In genomic region chr17:32828822-32829221, GRCh38 we compare ENCODE assay signal across 11 cellular contexts. TPM values are rescaled to one million over a fixed set of nuclear protein-coding genes. Genes with fewer than 3 reads are reported as not detected.
A peak's percentile ranks its signal among the peaks of the same experiment; 100 is the strongest.
DNase-seq lines count a peak whose midpoint lies in the region; ATAC-seq lines count a peak whose summit lies in the region.
"Had no signal": no experiment of that assay in that cellular context is flagged by ENCODE, and none has a peak within 500 bp of the region (broad histone marks: within the 10 kb centered on the region; RNA-seq: fewer than 3 reads in every experiment).

No MANE protein-coding gene starts in this region.

- H4K8ac ChIP-seq in neuronal stem cell (ENCODE audit: low read depth, low read length) = no peak overlapping the region

- no peaks in the 10 kb centered on the region for H3K4me1 ChIP-seq in neuronal stem cell (ENCODE audit: control insufficient read depth in 2 of 2, insufficient read depth in 1 of 2, low read depth in 1 of 2, low read length in 2 of 2)

- H3K36me3 Mint-ChIP-seq in IgD-negative memory B cell = no peaks in the 10 kb centered on the region

- peak; percentile 29 for DNase-seq in AG20443 (ENCODE audit: low spot score)
- DNase-seq in left lobe of liver (ENCODE audit: low spot score) = no peak
- no peak for DNase-seq in NCI-H2029 treated with DMSO at 0.1 percent for 48 hours (lab: John Stamatoyannopoulos, UW)
- DNase-seq in neuronal stem cell (ENCODE audit: low spot score) = no peak
- no peak for DNase-seq in cerebellum (ENCODE audit: low spot score)
- no peak for DNase-seq in activated effector memory CD4-positive, alpha-beta T cell treated with Interleukin-2 at 50 U/mL for 16 hours
- DNase-seq: activated CD4-positive, alpha-beta T cell treated with anti-CD3 and anti-CD28 coated beads for 4 hours; NK-92 treated with Interleukin-12 subunit alpha and Interleukin-12 subunit beta, amount 100 ng/mL, for 24 hours had no signal

- peaks cover 0 to 10% (median 0%) of the 10 kb centered on the region in 3 experiments for H3K27me3 ChIP-seq in neuronal stem cell (ENCODE audit: control insufficient read depth in 3 of 3, insufficient read depth in 3 of 3, low read depth in 1 of 3, low read length in 3 of 3)
- H3K27me3 ChIP-seq: BLaER1 treated with 17β-estradiol and CSF1 and Interleukin-3, amounts not matched to agents 10 nM and 100 nM had no signal

- no peak overlapping the region for H2BK12ac ChIP-seq in neuronal stem cell (ENCODE audit: low read length)

- peak overlapping the region; percentile 64 to 93 (median 84) for H3K4me3 Mint-ChIP-seq in IgD-negative memory B cell

- H2AFZ ChIP-seq in neuronal stem cell (ENCODE audit: low read length) = no peak overlapping the region

- no peak overlapping the region for H2BK120ac ChIP-seq in neuronal stem cell (ENCODE audit: low read depth, low read length)

- peaks cover 3% of the 10 kb centered on the region for H3K27me3 Mint-ChIP-seq in IgD-negative memory B cell

- peaks cover 37 to 40% (median 38%) of the 10 kb centered on the region in 3 donors for H3K4me1 Mint-ChIP-seq in IgD-negative memory B cell

- no peak overlapping the region for H3K23ac ChIP-seq in neuronal stem cell (ENCODE audit: low read depth, low read length, poor library complexity)

- H3K4ac ChIP-seq in neuronal stem cell (ENCODE audit: low read length) = no peak overlapping the region

- H3K79me1 ChIP-seq in neuronal stem cell (ENCODE audit: low read depth, low read length) = no peaks in the 10 kb centered on the region

- H2BK5ac ChIP-seq in neuronal stem cell (ENCODE audit: low read length) = no peak overlapping the region

- WGBS in neuronal stem cell (ENCODE audit: extremely low coverage in 2 of 2, insufficient read length in 2 of 2, insufficient replicate concordance in 1 of 2), 2 donors = no CpG with 5 or more reads among the region's 2 CpGs

- H3K9me3 Mint-ChIP-seq in IgD-negative memory B cell = no peaks in the 10 kb centered on the region

- no peak overlapping the region for H3K4me2 ChIP-seq in neuronal stem cell (ENCODE audit: insufficient read depth, low read length, poor library complexity, severe bottlenecking)
- H3K4me2 ChIP-seq: BLaER1 treated with 17β-estradiol and CSF1 and Interleukin-3, amounts not matched to agents 10 nM and 100 nM had no signal

- no peak overlapping the region for H3K18ac ChIP-seq in neuronal stem cell (ENCODE audit: low read length)

- H3K4me3 ChIP-seq in neuronal stem cell (ENCODE audit: low read length in 2 of 2) = no peak overlapping the region
- H3K4me3 ChIP-seq: BLaER1 treated with 17β-estradiol and CSF1 and Interleukin-3, amounts not matched to agents 10 nM and 100 nM had no signal

- no peak overlapping the region for H3K27ac ChIP-seq in neuronal stem cell (replicated peaks; ENCODE audit: low read length)
- H3K27ac ChIP-seq: BLaER1 treated with 17β-estradiol and CSF1 and Interleukin-3, amounts not matched to agents 10 nM and 100 nM had no signal

- ATAC-seq in GM21528 (IDR thresholded peaks at IDR 0.05; ENCODE audit: low FRiP score, unreplicated experiment) = peak; percentile 26
- ATAC-seq in left lobe of liver = peak; percentile 35

- H2AK5ac ChIP-seq in neuronal stem cell (ENCODE audit: low read depth, low read length) = no peak overlapping the region

- H3K27ac Mint-ChIP-seq in IgD-negative memory B cell = peak overlapping the region; percentile 80 to 87 (median 86)

- no peak overlapping the region for H4K91ac ChIP-seq in neuronal stem cell (ENCODE audit: low read depth, low read length, poor library complexity)

- no peak overlapping the region for H3K9ac ChIP-seq in neuronal stem cell (ENCODE audit: low read depth, low read length, poor library complexity)
- H3K9ac ChIP-seq: BLaER1 treated with 17β-estradiol and CSF1 and Interleukin-3, amounts not matched to agents 10 nM and 100 nM had no signal

- no peaks in the 10 kb centered on the region for H3K9me3 ChIP-seq in neuronal stem cell (replicated peaks in 1 of 2; ENCODE audit: control insufficient read depth in 2 of 2, insufficient read depth in 1 of 2, low read depth in 1 of 2, low read length in 2 of 2)
- H3K9me3 ChIP-seq: BLaER1 treated with 17β-estradiol and CSF1 and Interleukin-3, amounts not matched to agents 10 nM and 100 nM had no signal

- no peaks in the 10 kb centered on the region for H3K36me3 ChIP-seq in neuronal stem cell (replicated peaks in 1 of 2; ENCODE audit: control insufficient read depth in 2 of 2, insufficient read depth in 2 of 2, low read length in 2 of 2)
- H3K36me3 ChIP-seq: BLaER1 treated with 17β-estradiol and CSF1 and Interleukin-3, amounts not matched to agents 10 nM and 100 nM had no signal

- no peak overlapping the region for H2BK15ac ChIP-seq in neuronal stem cell (ENCODE audit: low read length)

- H3K14ac ChIP-seq in neuronal stem cell (ENCODE audit: low read length) = no peak overlapping the region

RNA-seq across cellular contexts. Expression of gene MYO1D, which starts 48.1 kb away (rescaled TPM):
- polyA plus RNA-seq in IgD-negative memory B cell = 11.6 TPM
- total RNA-seq in left lobe of liver (18.4 TPM), cerebellum (49.9 TPM)
- polyA plus RNA-seq in neuronal stem cell (2013, experiment 1 of 2) = 1.8 TPM
- 2.3 TPM for polyA plus RNA-seq in neuronal stem cell (2013, experiment 2 of 2)
